1 cellular context compared by ENCODE assay signal in genomic region chr22:37033605-37034430, GRCh38.
A peak's percentile ranks its signal among the peaks of the same experiment; 100 is the strongest.
TF ChIP-seq lines count a peak whose summit lies in the region.

No MANE protein-coding gene starts in this region.

TF ChIP-seq in H1, 55 proteins besides CTCF, POLR2A, EP300 and RAD21:
- TF ChIP-seq MAFK (IDR thresholded peaks at IDR 0.05; ENCODE audit: low read depth, low read length) (no peak), SP1 (IDR thresholded peaks at IDR 0.05; ENCODE audit: low read depth, low read length) (no peak), BACH1 (IDR thresholded peaks at IDR 0.05; ENCODE audit: low read length) (peak; percentile 25; the same call in 1 of the 2 replicates)
TF ChIP-seq in H1: peak in this region for 1.
